8 cellular contexts compared by ENCODE assay signal in the genomic region with DNA sequence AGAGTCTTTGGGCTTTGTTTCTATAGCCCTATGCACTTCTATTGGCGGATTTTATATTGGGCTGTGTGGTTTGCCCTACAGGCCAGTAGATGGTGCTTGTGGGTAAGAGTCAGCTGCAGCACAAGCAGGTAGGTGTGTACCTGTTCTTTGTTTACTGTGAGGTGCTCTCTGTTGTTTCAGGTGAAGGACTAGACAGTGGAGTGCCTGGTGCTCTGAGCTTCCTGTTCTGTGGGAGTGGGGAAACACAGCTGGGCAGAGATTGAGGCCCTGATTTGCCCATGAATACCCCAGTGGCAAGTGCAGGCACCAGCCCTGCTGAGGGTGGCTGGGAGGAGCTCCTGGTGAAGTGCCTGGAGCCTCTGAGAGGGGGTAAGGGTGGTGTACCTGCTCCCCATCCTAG. TPM values are rescaled to one million over a fixed set of nuclear protein-coding genes. Genes with fewer than 3 reads are reported as not detected.
A peak's percentile ranks its signal among the peaks of the same experiment; 100 is the strongest.
DNase-seq lines count a peak whose midpoint lies in the region; ATAC-seq, FAIRE-seq and TF ChIP-seq lines count a peak whose summit lies in the region.

No MANE protein-coding gene starts in this region.

- ATAC-seq in HG02884 (IDR thresholded peaks at IDR 0.05; ENCODE audit: unreplicated experiment) (peak; percentile 95), GM18909 (IDR thresholded peaks at IDR 0.05; ENCODE audit: poor library complexity, unreplicated experiment) (no peak), HG03095 (IDR thresholded peaks at IDR 0.05; ENCODE audit: unreplicated experiment) (no peak)

- POLR2A ChIA-PET in PC-9 (lab: Charles Lee; ENCODE audit: unreplicated experiment), result no interaction called here

- FAIRE-seq in frontal cortex (lab: Jason Lieb, UNC), result no peak

- no peak overlapping the region for H3K4me3 ChIP-seq in PC-9

- H3K79me2 ChIP-seq in PC-9 (ENCODE audit: low read depth), result no peaks in the 10 kb centered on the region

- H2AFZ ChIP-seq in PC-9, result no peak overlapping the region

- H3K9me2 ChIP-seq in PC-9 (ENCODE audit: insufficient read depth), result no peaks in the 10 kb centered on the region

- CTCF ChIA-PET in PC-9 (lab: Charles Lee), result interaction anchor here (0.8 to 1.1 kb wide), 3 partner anchors 14 to 256 kb away, joined by 3 to 6 read pairs (median 5); no protein-coding TSS in a partner anchor

- intact Hi-C loops in PC-9 (cut with micrococcal nuclease; ENCODE audit: unreplicated experiment), result loop anchor here (1.0 to 10.0 kb wide), 5 partner anchors 42 to 560 kb away; a partner anchor contains a TSS

- H3K27me3 ChIP-seq in PC-9 (ENCODE audit: insufficient read depth, low read depth), result no peaks in the 10 kb centered on the region

- no peak overlapping the region for H3K4me2 ChIP-seq in PC-9

- H3K27ac ChIP-seq in PC-9, result no peak overlapping the region

- no peaks in the 10 kb centered on the region for H3F3A ChIP-seq in PC-9 (ENCODE audit: insufficient read depth, low read depth)

- H3K36me3 ChIP-seq in PC-9 (ENCODE audit: low read depth), result no peaks in the 10 kb centered on the region

- TF ChIP-seq CTCF in GM12874 (IDR thresholded peaks at IDR 0.05; ENCODE audit: insufficient read depth, low read depth, low read length) (peak; percentile 46), PC-9 (conservative IDR thresholded peaks at IDR 0.05) (peak; percentile 67)

- no peaks in the 10 kb centered on the region for H4K20me1 ChIP-seq in PC-9 (ENCODE audit: insufficient read depth)

- no peaks in the 10 kb centered on the region for H3K4me1 ChIP-seq in PC-9 (replicated peaks; ENCODE audit: insufficient read depth)

- no TSS peak for BruUV-seq in PC-9 (replicated peaks; lab: Mats Ljungman, UMichigan)

- H3K9me3 ChIP-seq in PC-9 (ENCODE audit: insufficient read depth, low read depth), result no peaks in the 10 kb centered on the region

- DNase-seq in PC-9, result peak; percentile 40 to 46
- DNase-seq in iPS DF 19.7 (ENCODE audit: low read depth, low spot score), result peak; percentile 60
- no peak for DNase-seq in stimulated activated CD4-positive, alpha-beta T cell treated with anti-CD3 and anti-CD28 coated beads, Interleukin-1b, Interleukin-23, amount 100 ng/mL, for 48 hours
- no peak for DNase-seq in frontal cortex (ENCODE audit: low spot score in 2 of 2)

RNA-seq across cellular contexts. Expression of a gene that starts 26.3 kb away (rescaled TPM):
- total RNA-seq in PC-9 (2021), result not detected in 2 replicates
- total RNA-seq in frontal cortex, result 0.41 TPM

Comparison
In these comparisons a context has a peak if more than half of its experiments do, and no peak if none do; other contexts are left out.
1. DNase-seq: peak in PC-9 (2 of 2) and iPS DF 19.7 (single experiment); none in stimulated activated CD4-positive, alpha-beta T cell treated with anti-CD3 and anti-CD28 coated beads, Interleukin-1b, Interleukin-23, amount 100 ng/mL, for 48 hours (single experiment) and frontal cortex (0 of 2).